ENCODE assay signal across 38 cellular contexts in genomic region chr3:72510247-72510646, GRCh38.
"Had no signal": no experiment of that assay in that cellular context is flagged by ENCODE, and none has a peak within 500 bp of the region (broad histone marks: within the 10 kb centered on the region; RNA-seq: fewer than 3 reads in every experiment).

No MANE protein-coding gene starts in this region.

- H3K4me3 ChIP-seq: Peyer's patch, SJSA1 had no signal

- H3K27ac ChIP-seq: brain microvascular endothelial cell, KMS-11, Peyer's patch, SJSA1 had no signal

- ATAC-seq: activated CD4-positive, alpha-beta T cell treated with anti-CD3 and anti-CD28 coated beads for 36 hours; activated CD4-positive, CD25-positive, alpha-beta regulatory T cell treated with anti-CD3 and anti-CD28 coated beads, Interleukin-2, amount 50 U/mL, for 24 hours; activated CD8-positive, alpha-beta memory T cell treated with anti-CD3 and anti-CD28 coated beads, Interleukin-2, amount 10 ng/mL, durations not matched to agents 7 days and 5 days; PC-3; WTC11 had no signal

- DNase-seq: activated CD4-positive, alpha-beta T cell treated with anti-CD3 and anti-CD28 coated beads for 36 hours; activated CD4-positive, alpha-beta T cell treated with anti-CD3 and anti-CD28 coated beads, Interleukin-2, amount 10 ng/mL, durations not matched to agents 7 days and 5 days; activated CD4-positive, alpha-beta T cell treated with anti-CD3 and anti-CD28 coated beads, Interleukin-2, amount 50 U/mL, for 48 hours; activated CD8-positive, alpha-beta memory T cell treated with anti-CD3 and anti-CD28 coated beads for 24 hours; activated CD8-positive, alpha-beta memory T cell treated with anti-CD3 and anti-CD28 coated beads, Interleukin-2, amount 10 ng/mL, durations not matched to agents 7 days and 5 days; activated CD8-positive, alpha-beta memory T cell treated with anti-CD3 and anti-CD28 coated beads, Interleukin-2, amount 50 U/mL, for 48 hours; activated effector memory CD4-positive, alpha-beta T cell treated with anti-CD3 and anti-CD28 coated beads, Interleukin-2, amount 50 U/mL, for 16 hours; activated naive CD4-positive, alpha-beta T cell; activated naive CD4-positive, alpha-beta T cell treated with anti-CD3 and anti-CD28 coated beads, Interleukin-2, amount 50 U/mL, for 16 hours; activated naive CD8-positive, alpha-beta T cell treated with anti-CD3 and anti-CD28 coated beads for 36 hours; activated T-cell treated with anti-CD3 and anti-CD28 coated beads, Interleukin-2, amount 50 U/mL, for 48 hours; amniotic stem cell; aorta; brain microvascular endothelial cell; central memory CD4-positive, alpha-beta T cell; MM.1S; MV-4-11; NCI-H1092; NCI-H1436 treated with DMSO at 0.1 percent for 48 hours; NCI-H187; NCI-H2107; NCI-H2171; NCI-H2227 treated with DMSO at 0.1 percent for 48 hours; NCI-H446; NCI-H510A treated with DMSO at 0.1 percent for 48 hours; NCI-H526 treated with DMSO at 0.1 percent for 48 hours; NK-92 treated with Interleukin-12 subunit alpha and Interleukin-12 subunit beta, amount 100 ng/mL, for 24 hours; PC-3; Peyer's patch; RPMI8226; SHP77 treated with DMSO at 0.1 percent for 48 hours; SK-N-SH had no signal

- H3K27ac Mint-ChIP-seq: activated CD4-positive, alpha-beta T cell treated with anti-CD3 and anti-CD28 coated beads for 36 hours; activated CD4-positive, alpha-beta T cell treated with anti-CD3 and anti-CD28 coated beads, Interleukin-2, amount 10 ng/mL, durations not matched to agents 7 days and 5 days; activated CD8-positive, alpha-beta memory T cell treated with anti-CD3 and anti-CD28 coated beads, Interleukin-2, amount 10 ng/mL, durations not matched to agents 7 days and 5 days; activated naive CD8-positive, alpha-beta T cell treated with anti-CD3 and anti-CD28 coated beads for 36 hours; T-helper 1 cell treated with Interleukin-12 subunit alpha and Interleukin-12 subunit beta and Interleukin-4 antibody, amounts not matched to agents 30 μg/mL and 1 μg/mL, for 36 hours; T-helper 2 cell treated with Interferon-gamma antibody and Interleukin-4, amounts not matched to agents 5 μg/mL and 100 μg/mL, for 36 hours; WTC11 had no signal

- H3K4me1 Mint-ChIP-seq: activated CD4-positive, alpha-beta T cell treated with anti-CD3 and anti-CD28 coated beads, Interleukin-2, amount 10 ng/mL, durations not matched to agents 7 days and 5 days; activated naive CD8-positive, alpha-beta T cell treated with anti-CD3 and anti-CD28 coated beads for 36 hours had no signal

- H3K9me3 Mint-ChIP-seq: activated naive CD8-positive, alpha-beta T cell treated with anti-CD3 and anti-CD28 coated beads for 36 hours; T-helper 1 cell treated with Interleukin-12 subunit alpha and Interleukin-12 subunit beta and Interleukin-4 antibody, amounts not matched to agents 30 μg/mL and 1 μg/mL, for 36 hours; T-helper 2 cell treated with Interferon-gamma antibody and Interleukin-4, amounts not matched to agents 5 μg/mL and 100 μg/mL, for 36 hours had no signal

- H3K4me1 ChIP-seq: Peyer's patch, SJSA1 had no signal

- H3K36me3 Mint-ChIP-seq: activated CD8-positive, alpha-beta memory T cell treated with anti-CD3 and anti-CD28 coated beads, Interleukin-2, amount 10 ng/mL, durations not matched to agents 7 days and 5 days; activated naive CD8-positive, alpha-beta T cell treated with anti-CD3 and anti-CD28 coated beads for 36 hours; WTC11 had no signal

- H3K36me3 ChIP-seq: brain microvascular endothelial cell, Peyer's patch, SJSA1 had no signal

- H3K9me3 ChIP-seq: Peyer's patch, SJSA1, SK-N-SH had no signal

- H3K27me3 ChIP-seq: brain microvascular endothelial cell, Peyer's patch, SJSA1 had no signal

- H3K4me3 Mint-ChIP-seq: activated CD4-positive, alpha-beta T cell treated with anti-CD3 and anti-CD28 coated beads for 36 hours; activated CD4-positive, alpha-beta T cell treated with anti-CD3 and anti-CD28 coated beads, Interleukin-2, amount 10 ng/mL, durations not matched to agents 7 days and 5 days; activated CD8-positive, alpha-beta memory T cell treated with anti-CD3 and anti-CD28 coated beads, Interleukin-2, amount 10 ng/mL, durations not matched to agents 7 days and 5 days; activated naive CD8-positive, alpha-beta T cell treated with anti-CD3 and anti-CD28 coated beads for 36 hours; T-helper 1 cell treated with Interleukin-12 subunit alpha and Interleukin-12 subunit beta and Interleukin-4 antibody, amounts not matched to agents 30 μg/mL and 1 μg/mL, for 36 hours; T-helper 2 cell treated with Interferon-gamma antibody and Interleukin-4, amounts not matched to agents 5 μg/mL and 100 μg/mL, for 36 hours; WTC11 had no signal

- H3K27me3 Mint-ChIP-seq: activated CD4-positive, alpha-beta T cell treated with anti-CD3 and anti-CD28 coated beads, Interleukin-2, amount 10 ng/mL, durations not matched to agents 7 days and 5 days; activated CD8-positive, alpha-beta memory T cell treated with anti-CD3 and anti-CD28 coated beads, Interleukin-2, amount 10 ng/mL, durations not matched to agents 7 days and 5 days had no signal
